In genomic region chr16:86926146-86926545, GRCh38 we compare ENCODE assay signal across 18 cellular contexts.
A peak's percentile ranks its signal among the peaks of the same experiment; 100 is the strongest.
DNase-seq lines count a peak whose midpoint lies in the region; ATAC-seq, FAIRE-seq and TF ChIP-seq lines count a peak whose summit lies in the region.
"Had no signal": no experiment of that assay in that cellular context is flagged by ENCODE, and none has a peak within 500 bp of the region (broad histone marks: within the 10 kb centered on the region; RNA-seq: fewer than 3 reads in every experiment).

No MANE protein-coding gene starts in this region.

- TF ChIP-seq RAD21 in HepG2 (CRISPR knock-in tag; IDR thresholded peaks at IDR 0.05) = no peak

- no peak overlapping the region for H3K14ac ChIP-seq in mesenchymal stem cell (ENCODE audit: low read length in 2 of 2)

- in situ Hi-C loops in HepG2 (cut with HindIII; ENCODE audit: extremely low pct_ligation_motif_present, low pct_unique_long_range_greater_than_20kb) = no loop called here

- H3K4me2 ChIP-seq in HepG2 (ENCODE audit: low read depth, low read length) (no peak overlapping the region), mesenchymal stem cell (ENCODE audit: low read length, poor library complexity, severe bottlenecking) (no peak overlapping the region), osteoblast (ENCODE audit: insufficient read depth, low read length) (no peak overlapping the region)

- no peak overlapping the region for H3K23ac ChIP-seq in mesenchymal stem cell (ENCODE audit: low read length in 2 of 2)

- H3K27ac ChIP-seq in HepG2 (ENCODE audit: extremely low read length, insufficient read depth, low read length) = no peak overlapping the region
- H3K27ac ChIP-seq in right lobe of liver = no peak overlapping the region
- H3K27ac ChIP-seq in mesenchymal stem cell (ENCODE audit: low read length, poor library complexity, severe bottlenecking) = peak overlapping the region; percentile 9
- peak overlapping the region; percentile 93 for H3K27ac ChIP-seq in osteoblast (ENCODE audit: low read depth, low read length)

- H3K27me3 ChIP-seq in HepG2 (ENCODE audit: control insufficient read depth in 1 of 2, insufficient read depth in 2 of 2, low read length in 2 of 2) = peaks cover 5 to 54% of the 10 kb centered on the region in 2 experiments
- H3K27me3 ChIP-seq in right lobe of liver = no peaks in the 10 kb centered on the region
- peaks cover 0 to 19% of the 10 kb centered on the region in 2 experiments for H3K27me3 ChIP-seq in mesenchymal stem cell (ENCODE audit: control insufficient read depth in 1 of 2, insufficient read depth in 1 of 2, low read length in 2 of 2)
- no peaks in the 10 kb centered on the region for H3K27me3 ChIP-seq in osteoblast (ENCODE audit: insufficient read depth, low read length)

- no peak for FAIRE-seq in HepG2 (lab: Jason Lieb, UNC)

- H3K36me3 ChIP-seq in HepG2 (replicated peaks in 1 of 2; ENCODE audit: control insufficient read depth in 1 of 2, insufficient read depth in 2 of 2, low read length in 2 of 2) (no peaks in the 10 kb centered on the region), right lobe of liver (no peaks in the 10 kb centered on the region), mesenchymal stem cell (ENCODE audit: control insufficient read depth in 1 of 2, insufficient read depth in 2 of 2, low read depth in 1 of 2, low read length in 2 of 2) (no peaks in the 10 kb centered on the region), osteoblast (ENCODE audit: insufficient read depth, low read length) (no peaks in the 10 kb centered on the region)

- BruUV-seq in HepG2 (replicated peaks; lab: Mats Ljungman, UMichigan) = no TSS peak

- H3K4me1 ChIP-seq in HepG2 (ENCODE audit: insufficient read depth, low read length) (no peaks in the 10 kb centered on the region), right lobe of liver (no peaks in the 10 kb centered on the region), mesenchymal stem cell (ENCODE audit: control insufficient read depth, insufficient read depth, low read depth, low read length) (peaks cover 48% of the 10 kb centered on the region), osteoblast (ENCODE audit: insufficient read depth, low read length) (peaks cover 23% of the 10 kb centered on the region)

- no peak for TF ChIP-seq CTCF in HepG2 (CRISPR knock-in tag; IDR thresholded peaks at IDR 0.05)
- no peak for TF ChIP-seq CTCF in right lobe of liver (IDR thresholded peaks at IDR 0.05)
- TF ChIP-seq CTCF in osteoblast (IDR thresholded peaks at IDR 0.05; ENCODE audit: extremely low read depth, low read depth, low read length) = no peak

- POLR2A ChIA-PET in HepG2 (lab: Yijun Ruan, JAX) = no interaction called here

- H2AK5ac ChIP-seq in mesenchymal stem cell (ENCODE audit: low read length, severe bottlenecking) = no peak overlapping the region

- no peaks in the 10 kb centered on the region for H3K9me3 ChIP-seq in HepG2 (ENCODE audit: low read length)
- no peaks in the 10 kb centered on the region for H3K9me3 ChIP-seq in right lobe of liver
- H3K9me3 ChIP-seq in mesenchymal stem cell (ENCODE audit: control insufficient read depth, low read length) = peaks cover 9% of the 10 kb centered on the region
- H3K9me3 ChIP-seq in osteoblast (ENCODE audit: low read depth, low read length) = peaks cover 4% of the 10 kb centered on the region

- ATAC-seq in HepG2 = no peak
- ATAC-seq in right lobe of liver = no peak
- ATAC-seq in HG02610 (IDR thresholded peaks at IDR 0.05; ENCODE audit: unreplicated experiment) = no peak
- no peak for ATAC-seq in GM21737 (IDR thresholded peaks at IDR 0.05; ENCODE audit: unreplicated experiment)

- H3K79me2 ChIP-seq in HepG2 (ENCODE audit: insufficient read depth, low read length) = no peaks in the 10 kb centered on the region
- no peaks in the 10 kb centered on the region for H3K79me2 ChIP-seq in osteoblast (ENCODE audit: insufficient read depth, low read length)

- H2BK120ac ChIP-seq in mesenchymal stem cell (ENCODE audit: low read depth, low read length) = no peak overlapping the region

- H3K4me3 ChIP-seq in HepG2 (replicated peaks in 1 of 3; ENCODE audit: insufficient read depth in 1 of 3, low read depth in 2 of 3, low read length in 3 of 3) = no peak overlapping the region
- no peak overlapping the region for H3K4me3 ChIP-seq in right lobe of liver
- no peak overlapping the region for H3K4me3 ChIP-seq in mesenchymal stem cell (ENCODE audit: insufficient read depth in 1 of 2, low read depth in 1 of 2, low read length in 2 of 2)
- no peak overlapping the region for H3K4me3 ChIP-seq in osteoblast (ENCODE audit: insufficient read depth, low read length)

- H2AFZ ChIP-seq in HepG2 (ENCODE audit: low read length) (no peak overlapping the region), mesenchymal stem cell (ENCODE audit: low read depth, low read length) (no peak overlapping the region), osteoblast (ENCODE audit: low read length) (no peak overlapping the region)

- CTCF ChIA-PET in HepG2 (lab: Yijun Ruan, JAX; ENCODE audit: low intra/inter-chr PET ratio, low total read pairs) = no interaction called here

- H4K8ac ChIP-seq in mesenchymal stem cell (ENCODE audit: low read length) = no peak overlapping the region

- H3K9ac ChIP-seq in HepG2 (ENCODE audit: insufficient read depth, low read depth, low read length) (no peak overlapping the region), mesenchymal stem cell (ENCODE audit: low read length) (no peak overlapping the region)

- peak overlapping the region in 1 of 2 experiments; percentile 10 for H2BK12ac ChIP-seq in mesenchymal stem cell (ENCODE audit: low read length in 2 of 2)

- H4K91ac ChIP-seq in mesenchymal stem cell (ENCODE audit: low read length) = no peak overlapping the region

- WGBS in HepG2 (ENCODE audit: low lambda C conversion rate) = 41% methylated on average over 18 of the region's 20 CpGs
- WGBS in right lobe of liver (ENCODE audit: insufficient coverage, low coverage, low lambda C conversion rate, missing lambda C conversion rate) = 10% methylated on average over 3 of the region's 20 CpGs
- WGBS in mesenchymal stem cell = 85% methylated on average over 20 of the region's 20 CpGs

- no peaks in the 10 kb centered on the region for H3K79me1 ChIP-seq in mesenchymal stem cell (replicated peaks; ENCODE audit: low read length, poor library complexity, severe bottlenecking)

- DNase-seq in HepG2 (ENCODE audit: low spot score) = no peak
- DNase-seq in right lobe of liver = no peak
- DNase-seq in mesenchymal stem cell = no peak
- no peak for DNase-seq in osteoblast (ENCODE audit: insufficient read length, low spot score, missing footprints)
- DNase-seq in effector CD4-positive, alpha-beta T cell = no peak
- DNase-seq: COR-L47, DMS79, H7, KG1, NCI-H1092, NCI-H1436, NCI-H187 treated with DMSO at 0.1 percent for 48 hours, NCI-H2107, NCI-H446 treated with DMSO at 0.1 percent for 48 hours, NCI-H526 treated with DMSO at 0.1 percent for 48 hours, SHP77 had no signal

- H2BK15ac ChIP-seq in mesenchymal stem cell (ENCODE audit: low read depth, poor library complexity, severe bottlenecking) = no peak overlapping the region

- H4K20me1 ChIP-seq in HepG2 (ENCODE audit: insufficient read depth, low read length) (no peaks in the 10 kb centered on the region), osteoblast (ENCODE audit: insufficient read depth, low read length) (no peaks in the 10 kb centered on the region)

- H3K18ac ChIP-seq in mesenchymal stem cell (ENCODE audit: low read depth in 1 of 2, low read length in 2 of 2) = peak overlapping the region in 1 of 2 experiments; percentile 61

- no peak overlapping the region for H2BK5ac ChIP-seq in mesenchymal stem cell (ENCODE audit: low read depth, low read length, poor library complexity, severe bottlenecking)

- H3K4ac ChIP-seq in mesenchymal stem cell (ENCODE audit: low read depth in 1 of 2, low read length in 2 of 2) = no peak overlapping the region

- no peak for TF ChIP-seq POLR2A in HepG2 (IDR thresholded peaks at IDR 0.05; ENCODE audit: insufficient read depth in 1 of 2, low read depth in 2 of 2, low read length in 2 of 2)
- no peak for TF ChIP-seq POLR2A in right lobe of liver (IDR thresholded peaks at IDR 0.05)

- TF ChIP-seq EP300 in HepG2 (IDR thresholded peaks at IDR 0.05; ENCODE audit: low read depth in 2 of 2, low read length in 2 of 2) (no peak), HepG2 (CRISPR knock-in tag; IDR thresholded peaks at IDR 0.05; ENCODE audit: borderline replicate concordance) (no peak)

- intact Hi-C loops in HepG2 (cut with micrococcal nuclease; ENCODE audit: unreplicated experiment) = no loop called here
- intact Hi-C loops in right lobe of liver (cut with DNase I) = no loop called here

TF ChIP-seq in HepG2, 621 proteins besides CTCF, POLR2A, EP300 and RAD21:
- TF ChIP-seq ZNF629 (CRISPR knock-in tag; conservative IDR thresholded peaks at IDR 0.05) (peak; percentile 52; the same call in 1 of the 2 replicates), ZNF224 (CRISPR knock-in tag; IDR thresholded peaks at IDR 0.05) (no peak)

Comparison
In these comparisons a context has a peak if more than half of its experiments do, and no peak if none do; other contexts are left out.
1. H3K27ac ChIP-seq: peak in mesenchymal stem cell (single experiment) and osteoblast (single experiment); none in HepG2 (single experiment) and right lobe of liver (0 of 3).